1 cellular context compared by ENCODE assay signal in genomic region chr12:56010112-56010570, GRCh38.
TF ChIP-seq lines count a peak whose summit lies in the region.

No MANE protein-coding gene starts in this region.

TF ChIP-seq in K562, 482 proteins besides CTCF, POLR2A, EP300 and RAD21 (continued from another document and continues in another):
- TF ChIP-seq ETS1 (conservative IDR thresholded peaks at IDR 0.05; ENCODE audit: control insufficient read depth, low read depth, low read length) (no peak), ZNF384 (IDR thresholded peaks at IDR 0.05; ENCODE audit: low read depth, low read length) (no peak), NR3C1 (CRISPR knock-in tag; IDR thresholded peaks at IDR 0.05) (no peak), ZNF764 (CRISPR knock-in tag; IDR thresholded peaks at IDR 0.05; ENCODE audit: low read depth) (no peak), SPI1 (IDR thresholded peaks at IDR 0.05; ENCODE audit: borderline replicate concordance, low read depth, low read length) (no peak), ZNF12 (CRISPR knock-in tag; IDR thresholded peaks at IDR 0.05) (no peak), HDAC6 (IDR thresholded peaks at IDR 0.05; ENCODE audit: low read depth, low read length) (no peak), TAF1 (IDR thresholded peaks at IDR 0.05; ENCODE audit: control insufficient read depth, extremely low read depth, insufficient read depth, low read length, severe bottlenecking) (no peak), BHLHE40 (IDR thresholded peaks at IDR 0.05; ENCODE audit: low read length) (no peak), ELF2 (CRISPR knock-in tag; IDR thresholded peaks at IDR 0.05) (no peak), ZNF76 (CRISPR knock-in tag; IDR thresholded peaks at IDR 0.05; ENCODE audit: borderline replicate concordance) (no peak), FOXA3 (CRISPR knock-in tag; conservative IDR thresholded peaks at IDR 0.05 in 1 of 2, IDR thresholded peaks at IDR 0.05 in 1 of 2) (peak in 1 of 2 experiments; percentile 70; a peak in 2 of 4 replicates), KAT2B (IDR thresholded peaks at IDR 0.05; ENCODE audit: low read depth, low read length) (no peak), ARID1B (IDR thresholded peaks at IDR 0.05) (peak; percentile 77), POLR3G (IDR thresholded peaks at IDR 0.05; ENCODE audit: extremely low read depth, insufficient read length, insufficient replicate concordance) (no peak), TBL1XR1 (IDR thresholded peaks at IDR 0.05; ENCODE audit: low read length in 2 of 2) (peak in 1 of 2 experiments; percentile 59; a peak in 2 of 4 replicates), NUFIP1 (IDR thresholded peaks at IDR 0.05; ENCODE audit: partially characterized antibody) (no peak), NFE2L1 (tag; IDR thresholded peaks at IDR 0.05; ENCODE audit: borderline replicate concordance, low read depth) (no peak), ZNF77 (CRISPR knock-in tag; IDR thresholded peaks at IDR 0.05) (no peak), TSHZ1 (CRISPR knock-in tag; IDR thresholded peaks at IDR 0.05) (no peak), ZC3H4 (CRISPR knock-in tag; IDR thresholded peaks at IDR 0.05; ENCODE audit: borderline replicate concordance) (no peak), RB1 (IDR thresholded peaks at IDR 0.05; ENCODE audit: low read depth) (no peak), ZNF224 (CRISPR knock-in tag; IDR thresholded peaks at IDR 0.05) (no peak), LEF1 (IDR thresholded peaks at IDR 0.05) (no peak), ZNF778 (CRISPR knock-in tag; IDR thresholded peaks at IDR 0.05) (no peak), ASH1L (IDR thresholded peaks at IDR 0.05; ENCODE audit: borderline replicate concordance, low read depth, partially characterized antibody) (no peak), ZNF766 (CRISPR knock-in tag; conservative IDR thresholded peaks at IDR 0.05) (peak; percentile 76; the same call in 1 of the 2 replicates), SMARCA4 (IDR thresholded peaks at IDR 0.05) (peak; percentile 63; the same call in 1 of the 2 replicates), SRF (CRISPR knock-in tag; IDR thresholded peaks at IDR 0.05) (no peak), ZNF785 (CRISPR knock-in tag; IDR thresholded peaks at IDR 0.05) (no peak), SRSF3 (IDR thresholded peaks at IDR 0.05; ENCODE audit: insufficient read depth, low read length) (no peak), ADNP (tag; IDR thresholded peaks at IDR 0.05) (no peak), NCOA1 (IDR thresholded peaks at IDR 0.05; ENCODE audit: low read depth) (no peak), FOXJ3 (CRISPR knock-in tag; IDR thresholded peaks at IDR 0.05) (no peak)
- TF ChIP-seq, protein P1, sequence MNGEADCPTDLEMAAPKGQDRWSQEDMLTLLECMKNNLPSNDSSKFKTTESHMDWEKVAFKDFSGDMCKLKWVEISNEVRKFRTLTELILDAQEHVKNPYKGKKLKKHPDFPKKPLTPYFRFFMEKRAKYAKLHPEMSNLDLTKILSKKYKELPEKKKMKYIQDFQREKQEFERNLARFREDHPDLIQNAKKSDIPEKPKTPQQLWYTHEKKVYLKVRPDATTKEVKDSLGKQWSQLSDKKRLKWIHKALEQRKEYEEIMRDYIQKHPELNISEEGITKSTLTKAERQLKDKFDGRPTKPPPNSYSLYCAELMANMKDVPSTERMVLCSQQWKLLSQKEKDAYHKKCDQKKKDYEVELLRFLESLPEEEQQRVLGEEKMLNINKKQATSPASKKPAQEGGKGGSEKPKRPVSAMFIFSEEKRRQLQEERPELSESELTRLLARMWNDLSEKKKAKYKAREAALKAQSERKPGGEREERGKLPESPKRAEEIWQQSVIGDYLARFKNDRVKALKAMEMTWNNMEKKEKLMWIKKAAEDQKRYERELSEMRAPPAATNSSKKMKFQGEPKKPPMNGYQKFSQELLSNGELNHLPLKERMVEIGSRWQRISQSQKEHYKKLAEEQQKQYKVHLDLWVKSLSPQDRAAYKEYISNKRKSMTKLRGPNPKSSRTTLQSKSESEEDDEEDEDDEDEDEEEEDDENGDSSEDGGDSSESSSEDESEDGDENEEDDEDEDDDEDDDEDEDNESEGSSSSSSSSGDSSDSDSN (IDR thresholded peaks at IDR 0.05; ENCODE audit: borderline replicate concordance in 1 of 2, low read depth in 2 of 2, low read length in 2 of 2), result no peak
- TF ChIP-seq, protein P2, sequence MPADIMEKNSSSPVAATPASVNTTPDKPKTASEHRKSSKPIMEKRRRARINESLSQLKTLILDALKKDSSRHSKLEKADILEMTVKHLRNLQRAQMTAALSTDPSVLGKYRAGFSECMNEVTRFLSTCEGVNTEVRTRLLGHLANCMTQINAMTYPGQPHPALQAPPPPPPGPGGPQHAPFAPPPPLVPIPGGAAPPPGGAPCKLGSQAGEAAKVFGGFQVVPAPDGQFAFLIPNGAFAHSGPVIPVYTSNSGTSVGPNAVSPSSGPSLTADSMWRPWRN (IDR thresholded peaks at IDR 0.05; ENCODE audit: low read depth), result no peak
- TF ChIP-seq, protein P3, sequence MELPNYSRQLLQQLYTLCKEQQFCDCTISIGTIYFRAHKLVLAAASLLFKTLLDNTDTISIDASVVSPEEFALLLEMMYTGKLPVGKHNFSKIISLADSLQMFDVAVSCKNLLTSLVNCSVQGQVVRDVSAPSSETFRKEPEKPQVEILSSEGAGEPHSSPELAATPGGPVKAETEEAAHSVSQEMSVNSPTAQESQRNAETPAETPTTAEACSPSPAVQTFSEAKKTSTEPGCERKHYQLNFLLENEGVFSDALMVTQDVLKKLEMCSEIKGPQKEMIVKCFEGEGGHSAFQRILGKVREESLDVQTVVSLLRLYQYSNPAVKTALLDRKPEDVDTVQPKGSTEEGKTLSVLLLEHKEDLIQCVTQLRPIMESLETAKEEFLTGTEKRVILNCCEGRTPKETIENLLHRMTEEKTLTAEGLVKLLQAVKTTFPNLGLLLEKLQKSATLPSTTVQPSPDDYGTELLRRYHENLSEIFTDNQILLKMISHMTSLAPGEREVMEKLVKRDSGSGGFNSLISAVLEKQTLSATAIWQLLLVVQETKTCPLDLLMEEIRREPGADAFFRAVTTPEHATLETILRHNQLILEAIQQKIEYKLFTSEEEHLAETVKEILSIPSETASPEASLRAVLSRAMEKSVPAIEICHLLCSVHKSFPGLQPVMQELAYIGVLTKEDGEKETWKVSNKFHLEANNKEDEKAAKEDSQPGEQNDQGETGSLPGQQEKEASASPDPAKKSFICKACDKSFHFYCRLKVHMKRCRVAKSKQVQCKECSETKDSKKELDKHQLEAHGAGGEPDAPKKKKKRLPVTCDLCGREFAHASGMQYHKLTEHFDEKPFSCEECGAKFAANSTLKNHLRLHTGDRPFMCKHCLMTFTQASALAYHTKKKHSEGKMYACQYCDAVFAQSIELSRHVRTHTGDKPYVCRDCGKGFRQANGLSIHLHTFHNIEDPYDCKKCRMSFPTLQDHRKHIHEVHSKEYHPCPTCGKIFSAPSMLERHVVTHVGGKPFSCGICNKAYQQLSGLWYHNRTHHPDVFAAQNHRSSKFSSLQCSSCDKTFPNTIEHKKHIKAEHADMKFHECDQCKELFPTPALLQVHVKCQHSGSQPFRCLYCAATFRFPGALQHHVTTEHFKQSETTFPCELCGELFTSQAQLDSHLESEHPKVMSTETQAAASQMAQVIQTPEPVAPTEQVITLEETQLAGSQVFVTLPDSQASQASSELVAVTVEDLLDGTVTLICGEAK (IDR thresholded peaks at IDR 0.05), result no peak
- TF ChIP-seq, protein P3 (CRISPR knock-in tag; IDR thresholded peaks at IDR 0.05), result no peak
- TF ChIP-seq, protein P4, sequence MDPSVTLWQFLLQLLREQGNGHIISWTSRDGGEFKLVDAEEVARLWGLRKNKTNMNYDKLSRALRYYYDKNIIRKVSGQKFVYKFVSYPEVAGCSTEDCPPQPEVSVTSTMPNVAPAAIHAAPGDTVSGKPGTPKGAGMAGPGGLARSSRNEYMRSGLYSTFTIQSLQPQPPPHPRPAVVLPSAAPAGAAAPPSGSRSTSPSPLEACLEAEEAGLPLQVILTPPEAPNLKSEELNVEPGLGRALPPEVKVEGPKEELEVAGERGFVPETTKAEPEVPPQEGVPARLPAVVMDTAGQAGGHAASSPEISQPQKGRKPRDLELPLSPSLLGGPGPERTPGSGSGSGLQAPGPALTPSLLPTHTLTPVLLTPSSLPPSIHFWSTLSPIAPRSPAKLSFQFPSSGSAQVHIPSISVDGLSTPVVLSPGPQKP (CRISPR knock-in tag; IDR thresholded peaks at IDR 0.05), result no peak
- TF ChIP-seq, protein P5, sequence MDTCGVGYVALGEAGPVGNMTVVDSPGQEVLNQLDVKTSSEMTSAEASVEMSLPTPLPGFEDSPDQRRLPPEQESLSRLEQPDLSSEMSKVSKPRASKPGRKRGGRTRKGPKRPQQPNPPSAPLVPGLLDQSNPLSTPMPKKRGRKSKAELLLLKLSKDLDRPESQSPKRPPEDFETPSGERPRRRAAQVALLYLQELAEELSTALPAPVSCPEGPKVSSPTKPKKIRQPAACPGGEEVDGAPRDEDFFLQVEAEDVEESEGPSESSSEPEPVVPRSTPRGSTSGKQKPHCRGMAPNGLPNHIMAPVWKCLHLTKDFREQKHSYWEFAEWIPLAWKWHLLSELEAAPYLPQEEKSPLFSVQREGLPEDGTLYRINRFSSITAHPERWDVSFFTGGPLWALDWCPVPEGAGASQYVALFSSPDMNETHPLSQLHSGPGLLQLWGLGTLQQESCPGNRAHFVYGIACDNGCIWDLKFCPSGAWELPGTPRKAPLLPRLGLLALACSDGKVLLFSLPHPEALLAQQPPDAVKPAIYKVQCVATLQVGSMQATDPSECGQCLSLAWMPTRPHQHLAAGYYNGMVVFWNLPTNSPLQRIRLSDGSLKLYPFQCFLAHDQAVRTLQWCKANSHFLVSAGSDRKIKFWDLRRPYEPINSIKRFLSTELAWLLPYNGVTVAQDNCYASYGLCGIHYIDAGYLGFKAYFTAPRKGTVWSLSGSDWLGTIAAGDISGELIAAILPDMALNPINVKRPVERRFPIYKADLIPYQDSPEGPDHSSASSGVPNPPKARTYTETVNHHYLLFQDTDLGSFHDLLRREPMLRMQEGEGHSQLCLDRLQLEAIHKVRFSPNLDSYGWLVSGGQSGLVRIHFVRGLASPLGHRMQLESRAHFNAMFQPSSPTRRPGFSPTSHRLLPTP (IDR thresholded peaks at IDR 0.05; ENCODE audit: borderline replicate concordance, extremely low read depth, insufficient read length), result no peak
- TF ChIP-seq, protein P6, sequence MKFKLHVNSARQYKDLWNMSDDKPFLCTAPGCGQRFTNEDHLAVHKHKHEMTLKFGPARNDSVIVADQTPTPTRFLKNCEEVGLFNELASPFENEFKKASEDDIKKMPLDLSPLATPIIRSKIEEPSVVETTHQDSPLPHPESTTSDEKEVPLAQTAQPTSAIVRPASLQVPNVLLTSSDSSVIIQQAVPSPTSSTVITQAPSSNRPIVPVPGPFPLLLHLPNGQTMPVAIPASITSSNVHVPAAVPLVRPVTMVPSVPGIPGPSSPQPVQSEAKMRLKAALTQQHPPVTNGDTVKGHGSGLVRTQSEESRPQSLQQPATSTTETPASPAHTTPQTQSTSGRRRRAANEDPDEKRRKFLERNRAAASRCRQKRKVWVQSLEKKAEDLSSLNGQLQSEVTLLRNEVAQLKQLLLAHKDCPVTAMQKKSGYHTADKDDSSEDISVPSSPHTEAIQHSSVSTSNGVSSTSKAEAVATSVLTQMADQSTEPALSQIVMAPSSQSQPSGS (CRISPR knock-in tag; IDR thresholded peaks at IDR 0.05), result no peak
